10 cellular contexts compared by ENCODE assay signal in genomic region chr18:12989397-12990127, GRCh38. TPM values are rescaled to one million over a fixed set of nuclear protein-coding genes. Genes with fewer than 3 reads are reported as not detected.
DNase-seq lines count a peak whose midpoint lies in the region; ATAC-seq and TF ChIP-seq lines count a peak whose summit lies in the region.
"Had no signal": no experiment of that assay in that cellular context is flagged by ENCODE, and none has a peak within 500 bp of the region (broad histone marks: within the 10 kb centered on the region; RNA-seq: fewer than 3 reads in every experiment).

No MANE protein-coding gene starts in this region.

- H3K27me3 ChIP-seq in Caco-2 (replicated peaks; ENCODE audit: control insufficient read depth, insufficient read depth, low read length) (no peaks in the 10 kb centered on the region), left ventricle myocardium inferior (ENCODE audit: low read depth) (no peaks in the 10 kb centered on the region)

- H3K27ac Mint-ChIP-seq in Caco-2 (ENCODE audit: unreplicated experiment) (peak overlapping the region; percentile 70), nephron (peak overlapping the region; percentile 87 to 97 (median 97))
- peak overlapping the region; percentile 66 to 96 for H3K27ac Mint-ChIP-seq in activated naive CD4-positive, alpha-beta T cell treated with anti-CD3 and anti-CD28 coated beads, Interleukin-2, amount 50 U/mL, for 72 hours

- no TSS peak for BruUV-seq in Caco-2 (replicated peaks; lab: Mats Ljungman, UMichigan)

- H3K27me3 Mint-ChIP-seq in Caco-2 (ENCODE audit: insufficient read depth, unreplicated experiment) (no peaks in the 10 kb centered on the region), nephron (ENCODE audit: low read depth) (no peaks in the 10 kb centered on the region)

- POLR2A ChIA-PET in Caco-2 (lab: Charles Lee), result no interaction called here

- H3K4me1 Mint-ChIP-seq in Caco-2 (ENCODE audit: low read depth, unreplicated experiment) (peaks cover 20% of the 10 kb centered on the region), nephron (peaks cover 27% of the 10 kb centered on the region)

- peak overlapping the region; percentile 78 for H3K4me3 ChIP-seq in Caco-2 (ENCODE audit: low read depth, low read length)
- H3K4me3 ChIP-seq in left ventricle myocardium inferior, result no peak overlapping the region

- H3K4me3 Mint-ChIP-seq in Caco-2 (ENCODE audit: unreplicated experiment) (peak overlapping the region; percentile 72), nephron (peak overlapping the region; percentile 88 to 99 (median 94))

- no peak for ATAC-seq in activated naive CD4-positive, alpha-beta T cell treated with anti-CD3 and anti-CD28 coated beads, Interleukin-2, amount 50 U/mL, for 72 hours
- no peak for ATAC-seq in GM18870 (IDR thresholded peaks at IDR 0.05; ENCODE audit: unreplicated experiment)
- no peak for ATAC-seq in HG02588 (IDR thresholded peaks at IDR 0.05; ENCODE audit: unreplicated experiment)
- ATAC-seq: left lobe of liver had no signal

- TF ChIP-seq CTCF in Caco-2 (IDR thresholded peaks at IDR 0.05; ENCODE audit: insufficient read depth in 1 of 2, low read depth in 1 of 2, low read length in 1 of 2, severe bottlenecking in 1 of 2, unreplicated experiment in 1 of 2), result no peak
- no peak for TF ChIP-seq CTCF in nephron (IDR thresholded peaks at IDR 0.05; ENCODE audit: unreplicated experiment in 3 of 3)
- no peak for TF ChIP-seq CTCF in left ventricle myocardium inferior (IDR thresholded peaks at IDR 0.05; ENCODE audit: borderline replicate concordance)

- no peak overlapping the region for H3K27ac ChIP-seq in left ventricle myocardium inferior (replicated peaks)

- no peaks in the 10 kb centered on the region for H3K36me3 ChIP-seq in Caco-2 (ENCODE audit: control insufficient read depth, insufficient read depth, low read length)
- H3K36me3 ChIP-seq in left ventricle myocardium inferior, result peaks cover 9% of the 10 kb centered on the region

- H3K36me3 Mint-ChIP-seq in Caco-2 (ENCODE audit: insufficient read depth, unreplicated experiment) (peaks cover 48% of the 10 kb centered on the region), nephron (ENCODE audit: low read depth) (peaks cover 5% of the 10 kb centered on the region)
- peaks cover 17 to 19% of the 10 kb centered on the region in 2 donors for H3K36me3 Mint-ChIP-seq in activated naive CD4-positive, alpha-beta T cell treated with anti-CD3 and anti-CD28 coated beads, Interleukin-2, amount 50 U/mL, for 72 hours

- intact Hi-C loops in Caco-2 (cut with micrococcal nuclease; ENCODE audit: unreplicated experiment) (no loop called here), left ventricle myocardium inferior (cut with micrococcal nuclease) (no loop called here)

- CTCF ChIA-PET in Caco-2 (lab: Charles Lee), result no interaction called here

- H3K9me3 Mint-ChIP-seq in Caco-2 (ENCODE audit: unreplicated experiment) (no peaks in the 10 kb centered on the region), nephron (no peaks in the 10 kb centered on the region)
- H3K9me3 Mint-ChIP-seq in activated naive CD4-positive, alpha-beta T cell treated with anti-CD3 and anti-CD28 coated beads, Interleukin-2, amount 50 U/mL, for 72 hours, result no peaks in the 10 kb centered on the region

- H3K4me1 ChIP-seq in Caco-2 (peaks cover 8% of the 10 kb centered on the region; the same call in 1 of the 2 replicates), left ventricle myocardium inferior (peaks cover 33% of the 10 kb centered on the region)

- no peak for DNase-seq in Caco-2
- DNase-seq in HT-29 (ENCODE audit: low spot score), result peak; percentile 5
- no peak for DNase-seq in activated naive CD4-positive, alpha-beta T cell treated with anti-CD3 and anti-CD28 coated beads, Interleukin-2, amount 50 U/mL, for 72 hours (ENCODE audit: low spot score in 2 of 2)
- DNase-seq in left ventricle myocardium inferior, result no peak
- DNase-seq in NCI-H2196 (lab: John Stamatoyannopoulos, UW; ENCODE audit: unreplicated experiment), result no peak
- DNase-seq: NCI-H226 had no signal

- H3K9me3 ChIP-seq in Caco-2 (no peaks in the 10 kb centered on the region), left ventricle myocardium inferior (replicated peaks) (no peaks in the 10 kb centered on the region)

RNA-seq across cellular contexts. Expression of gene CEP192, which starts 1.6 kb away (rescaled TPM):
- 33.5 and 38.1 TPM in 2 replicates for total RNA-seq in Caco-2 (2022)
- 21.4 and 22.0 TPM in 2 replicates for total RNA-seq in HT-29 (2014; rRNA removed; shearing (Covaris generic))
- total RNA-seq in activated naive CD4-positive, alpha-beta T cell treated with anti-CD3 and anti-CD28 coated beads, Interleukin-2, amount 50 U/mL, for 72 hours, result 10 to 100 TPM; 41.7 to 51.5 TPM
- 25.6 TPM for total RNA-seq in left ventricle myocardium inferior

RNA-seq across cellular contexts. Expression of gene SEH1L, which starts 41.8 kb away (rescaled TPM):
- total RNA-seq in Caco-2 (2022) (116 and 118 TPM in 2 replicates), left ventricle myocardium inferior (18.1 TPM)
- total RNA-seq in HT-29 (2014; rRNA removed; shearing (Covaris generic)), result 62.5 and 79.2 TPM in 2 replicates
- total RNA-seq in activated naive CD4-positive, alpha-beta T cell treated with anti-CD3 and anti-CD28 coated beads, Interleukin-2, amount 50 U/mL, for 72 hours, result 100 to 1,000 TPM in 1 of 2 donors, 10 to 100 TPM in 1; 81.0 to 108 TPM
